ENCODE assay signal across 8 cellular contexts in the genomic region with DNA sequence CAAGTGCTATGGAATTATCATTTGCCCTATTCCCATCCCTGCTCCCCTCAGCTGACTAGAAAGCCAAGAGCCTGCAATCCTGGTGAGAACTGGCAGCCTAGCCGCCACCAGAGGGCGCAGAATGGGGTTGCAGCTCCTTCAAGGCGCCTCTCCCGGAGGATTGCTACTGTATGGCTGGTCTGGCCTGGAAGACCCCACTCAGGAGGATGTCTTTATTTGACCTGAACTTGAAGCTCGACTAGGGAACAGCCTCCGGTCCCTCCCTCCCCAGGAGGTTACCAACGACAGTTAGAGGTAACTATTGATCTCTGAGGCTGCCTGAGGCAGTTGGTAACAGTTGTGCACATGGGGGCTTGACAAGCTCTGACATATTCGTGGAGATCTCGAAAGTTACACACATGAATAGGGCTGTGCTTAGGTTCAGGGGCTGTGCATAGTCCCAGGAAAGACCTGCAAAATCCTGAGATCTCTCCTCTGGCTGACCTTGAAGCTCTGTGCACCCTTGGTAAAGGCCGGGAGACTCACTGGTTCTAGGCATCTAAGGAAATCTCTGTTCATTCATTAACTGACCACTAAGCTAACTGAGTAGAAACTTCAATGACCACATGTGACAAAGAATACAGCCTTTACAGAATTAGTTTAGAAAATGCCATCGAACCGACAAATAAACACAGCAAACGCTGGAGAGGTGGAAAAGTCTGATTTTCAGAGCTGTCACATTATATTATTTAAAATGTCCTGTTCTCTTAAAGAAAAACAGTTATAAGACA.
DNase-seq lines count a peak whose midpoint lies in the region; ATAC-seq and TF ChIP-seq lines count a peak whose summit lies in the region.

No MANE protein-coding gene starts in this region.

- peak; percentile 27 for DNase-seq in SIG-M5 treated with dmso at 0.1 percent for 504 hours (lab: John Stamatoyannopoulos, UW; ENCODE audit: unreplicated experiment)
- no peak for DNase-seq in SIG-M5 (lab: John Stamatoyannopoulos, UW)
- DNase-seq in NCI-H1105 (lab: John Stamatoyannopoulos, UW) = peak; percentile 44
- DNase-seq in WTC11 (ENCODE audit: low spot score) = peak; percentile 88
- DNase-seq in cardiac fibroblast (ENCODE audit: low read depth in 2 of 2) = peak; percentile 78 to 83
- peak; percentile 59 for DNase-seq in kidney glomerular epithelial cell (lab: John Stamatoyannopoulos, UW)
- peak; percentile 61 to 65 for DNase-seq in stimulated activated CD4-positive, alpha-beta T cell treated with anti-CD3 and anti-CD28 coated beads, Interleukin-2, amount 100 ng/mL, for 48 hours

- no peak overlapping the region for H3K4me3 ChIP-seq in cardiac fibroblast (replicated peaks in 1 of 2; ENCODE audit: low read depth in 2 of 2, low read length in 2 of 2)

- H3K27ac Mint-ChIP-seq in WTC11 = no peak overlapping the region

- POLR2A ChIA-PET in WTC11 (lab: Charles Lee) = interaction anchor here (0.5 to 0.7 kb wide), 4 partner anchors 66 to 159 kb away, joined by 3 to 5 read pairs (median 4); partner anchors contain the start of genes ING3 and TSPAN12

- peaks cover 15% of the 10 kb centered on the region for H3K4me1 Mint-ChIP-seq in WTC11

- no peaks in the 10 kb centered on the region for H3K27me3 Mint-ChIP-seq in WTC11 (ENCODE audit: low read depth)

- CTCF ChIA-PET in WTC11 (lab: Charles Lee) = interaction anchor here (0.5 to 3.4 kb wide), 42 partner anchors 9 to 316 kb away, joined by 3 to 28 read pairs (median 4); partner anchors contain the start of genes ING3 and TSPAN12

- H3K4me3 Mint-ChIP-seq in WTC11 = no peak overlapping the region

- peak; percentile 97 for ATAC-seq in HG02642 (IDR thresholded peaks at IDR 0.05; ENCODE audit: poor library complexity, unreplicated experiment)
- peak; percentile 99 for ATAC-seq in WTC11

- peak; percentile 88 for TF ChIP-seq CTCF in WTC11 (IDR thresholded peaks at IDR 0.05)
- TF ChIP-seq CTCF in cardiac fibroblast (IDR thresholded peaks at IDR 0.05; ENCODE audit: low read depth, low read length) = peak; percentile 95

- peaks cover 6% of the 10 kb centered on the region for H3K36me3 Mint-ChIP-seq in WTC11

- H3K9me3 Mint-ChIP-seq in WTC11 = peaks cover 6% of the 10 kb centered on the region

TF ChIP-seq in WTC11, 78 proteins besides CTCF, POLR2A, EP300 and RAD21:
- TF ChIP-seq SP1 (CRISPR knock-in tag; conservative IDR thresholded peaks at IDR 0.05) (no peak), NR2C2 (CRISPR knock-in tag; IDR thresholded peaks at IDR 0.05) (no peak), SMAD3 (CRISPR knock-in tag; IDR thresholded peaks at IDR 0.05; ENCODE audit: borderline replicate concordance) (no peak), ETV6 (CRISPR knock-in tag; IDR thresholded peaks at IDR 0.05) (peak; percentile 80; the same call in 1 of the 2 replicates), STAT6 (CRISPR knock-in tag; conservative IDR thresholded peaks at IDR 0.05; ENCODE audit: low read depth) (no peak), ESRRA (CRISPR knock-in tag; IDR thresholded peaks at IDR 0.05; ENCODE audit: borderline replicate concordance) (no peak), FOXK1 (CRISPR knock-in tag; IDR thresholded peaks at IDR 0.05) (no peak), JUN (CRISPR knock-in tag; IDR thresholded peaks at IDR 0.05) (no peak)
TF ChIP-seq in WTC11: peak in this region for 1.
